ENCODE assay signal across 1 cellular context in genomic region chr14:55077691-55078151, GRCh38.
A peak's percentile ranks its signal among the peaks of the same experiment; 100 is the strongest.
TF ChIP-seq lines count a peak whose summit lies in the region.

No MANE protein-coding gene starts in this region.

TF ChIP-seq in HepG2, 621 proteins besides CTCF, POLR2A, EP300 and RAD21:
- TF ChIP-seq ZNF280B (CRISPR knock-in tag; IDR thresholded peaks at IDR 0.05; ENCODE audit: borderline replicate concordance) (no peak), ZFX (CRISPR knock-in tag; IDR thresholded peaks at IDR 0.05; ENCODE audit: low read depth) (0 out of 2 replicates have a peak, but pooled peaks have one; percentile 29), ASH2L (IDR thresholded peaks at IDR 0.05; ENCODE audit: insufficient read length, low read depth, low read length) (peak; percentile 8), SSRP1 (CRISPR knock-in tag; IDR thresholded peaks at IDR 0.05) (0 out of 2 replicates have a peak, but pooled peaks have one; percentile 32), TBX2 (CRISPR knock-in tag; IDR thresholded peaks at IDR 0.05; ENCODE audit: borderline replicate concordance) (0 out of 2 replicates have a peak, but pooled peaks have one; percentile 21), ATF3 (CRISPR knock-in tag; IDR thresholded peaks at IDR 0.05) (0 out of 2 replicates have a peak, but pooled peaks have one; percentile 50), HNF1B (CRISPR knock-in tag; IDR thresholded peaks at IDR 0.05) (0 out of 2 replicates have a peak, but pooled peaks have one; percentile 3), TCF7L2 (IDR thresholded peaks at IDR 0.05; ENCODE audit: low read depth, low read length) (no peak), TEAD3 (CRISPR knock-in tag; optimal IDR thresholded peaks at IDR 0.05; ENCODE audit: borderline replicate concordance) (peak; percentile 73), LCORL (IDR thresholded peaks at IDR 0.05) (no peak), LCORL (CRISPR knock-in tag; IDR thresholded peaks at IDR 0.05) (no peak), MLLT10 (CRISPR knock-in tag; IDR thresholded peaks at IDR 0.05) (no peak), ZEB1 (IDR thresholded peaks at IDR 0.05; ENCODE audit: insufficient replicate concordance, low read depth) (peak; percentile 77), DNMT1 (CRISPR knock-in tag; IDR thresholded peaks at IDR 0.05) (no peak), MAX (IDR thresholded peaks at IDR 0.05) (0 out of 2 replicates have a peak, but pooled peaks have one; percentile 24), CREB1 (IDR thresholded peaks at IDR 0.05) (peak; percentile 76), CREB1 (CRISPR knock-in tag; IDR thresholded peaks at IDR 0.05) (peak; percentile 67), ZNF501 (CRISPR knock-in tag; IDR thresholded peaks at IDR 0.05) (peak; percentile 24; the same call in 1 of the 2 replicates)
